25 cellular contexts compared by ENCODE assay signal in the genomic region with DNA sequence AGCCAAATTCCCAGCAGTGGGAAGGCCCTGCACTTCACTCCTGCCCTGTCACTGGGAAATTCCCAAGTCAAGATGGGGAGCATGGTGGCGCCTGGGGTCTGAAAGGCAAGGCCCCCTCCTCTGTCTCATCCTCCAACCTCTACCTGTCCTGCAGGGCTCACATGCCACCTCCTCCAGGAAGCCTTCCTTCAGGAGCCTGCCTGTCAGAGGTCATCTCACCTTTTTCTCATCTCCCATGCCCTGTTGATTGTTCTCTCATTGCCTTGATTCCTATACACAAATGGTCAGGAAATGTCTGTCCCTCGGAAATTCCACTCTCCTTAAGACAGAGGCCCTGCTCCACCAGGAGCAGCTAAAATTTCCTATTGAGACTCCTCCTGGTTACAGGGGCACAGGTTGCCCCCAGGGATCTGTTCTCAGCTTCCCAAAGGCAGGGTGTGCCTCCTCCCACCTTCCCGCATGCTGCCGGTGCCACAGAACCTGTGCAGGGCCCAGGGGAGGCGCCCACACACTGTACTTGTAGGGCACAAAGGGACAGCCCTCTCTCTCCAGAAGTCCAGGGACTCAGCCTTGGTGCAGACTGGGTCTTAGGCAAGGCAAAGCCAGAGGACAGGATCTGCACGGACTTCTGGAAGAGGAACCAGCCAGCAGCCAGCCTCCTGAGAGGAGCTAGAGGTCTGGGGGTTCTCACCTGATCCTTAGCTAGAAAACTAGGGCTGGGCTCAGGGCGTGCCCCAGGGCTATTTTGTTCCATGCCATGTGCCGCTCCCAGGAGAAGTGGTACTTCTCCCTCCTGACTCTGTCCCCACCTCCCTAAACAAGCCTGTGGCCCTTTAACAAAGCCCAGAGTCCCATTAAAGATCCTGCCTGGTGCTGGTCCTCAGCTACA. TPM values are rescaled to one million over a fixed set of nuclear protein-coding genes. Genes with fewer than 3 reads are reported as not detected.
DNase-seq lines count a peak whose midpoint lies in the region; ATAC-seq, FAIRE-seq and TF ChIP-seq lines count a peak whose summit lies in the region.
"Had no signal": no experiment of that assay in that cellular context is flagged by ENCODE, and none has a peak within 500 bp of the region (broad histone marks: within the 10 kb centered on the region; RNA-seq: fewer than 3 reads in every experiment).

No MANE protein-coding gene starts in this region.

- peak; percentile 43 for ATAC-seq in mucosa of descending colon
- ATAC-seq: Panc1 had no signal

- H3K4me3 ChIP-seq in HEK293 (ENCODE audit: low read depth, low read length) (no peak overlapping the region), bronchial epithelial cell (ENCODE audit: low read depth, low read length) (no peak overlapping the region), mucosa of descending colon (no peak overlapping the region), transverse colon (no peak overlapping the region)
- H3K4me3 ChIP-seq: BLaER1 treated with 17β-estradiol and CSF1 and Interleukin-3, amounts not matched to agents 10 nM and 100 nM had no signal

- TF ChIP-seq POLR2A in transverse colon (IDR thresholded peaks at IDR 0.05), result no peak
- no peak for TF ChIP-seq POLR2A in GM12891 (IDR thresholded peaks at IDR 0.05; ENCODE audit: low read depth, low read length)

- no peak for TF ChIP-seq EP300 in transverse colon (IDR thresholded peaks at IDR 0.05; ENCODE audit: low read depth)

- intact Hi-C loops in mucosa of descending colon (cut with DNase I, micrococcal nuclease), result no loop called here
- intact Hi-C loops in transverse colon (cut with DNase I; ENCODE audit: low total_unique reads), result no loop called here

- in situ Hi-C loops in transverse colon (cut with MboI; ENCODE audit: low pct_ligation_motif_present in 1 of 4, low pct_unique_long_range_greater_than_20kb in 1 of 4, low sequenced_read_pairs in 3 of 4), result no loop called here

- 74% methylated on average over 8 of the region's 8 CpGs; no CpG with 5 or more reads in 1 of the 2 donors for WGBS in transverse colon (ENCODE audit: low coverage in 1 of 2), 2 donors

- CTCF ChIA-PET in HEK293 (lab: Yijun Ruan, JAX), result no interaction called here

- H3K36me3 ChIP-seq in HEK293 (ENCODE audit: control insufficient read depth in 2 of 2, insufficient read depth in 1 of 2, low read length in 2 of 2), result no peaks in the 10 kb centered on the region
- H3K36me3 ChIP-seq in bronchial epithelial cell (ENCODE audit: control insufficient read depth, insufficient read depth, low read length), result no peaks in the 10 kb centered on the region
- H3K36me3 ChIP-seq in mucosa of descending colon (ENCODE audit: low read depth), result no peaks in the 10 kb centered on the region
- H3K36me3 ChIP-seq in transverse colon, result no peaks in the 10 kb centered on the region

- POLR2A ChIA-PET in HEK293 (lab: Yijun Ruan, JAX), result no interaction called here

- no peak for TF ChIP-seq CTCF in HEK293 (tag by site-specific recombination; IDR thresholded peaks at IDR 0.05)
- TF ChIP-seq CTCF in bronchial epithelial cell (IDR thresholded peaks at IDR 0.05; ENCODE audit: insufficient read depth, low read length, severe bottlenecking), result no peak
- TF ChIP-seq CTCF in mucosa of descending colon (IDR thresholded peaks at IDR 0.05), result no peak
- no peak for TF ChIP-seq CTCF in transverse colon (IDR thresholded peaks at IDR 0.05)
- TF ChIP-seq CTCF in GM20000 (IDR thresholded peaks at IDR 0.05; ENCODE audit: extremely low read depth, missing control alignments), result no peak

- H3K9me3 ChIP-seq in HEK293 (ENCODE audit: control insufficient read depth, insufficient read depth, low read depth, low read length) (no peaks in the 10 kb centered on the region), mucosa of descending colon (no peaks in the 10 kb centered on the region), transverse colon (no peaks in the 10 kb centered on the region)
- H3K9me3 ChIP-seq: Caco-2, SK-N-SH had no signal

- no peak for DNase-seq in bronchial epithelial cell (ENCODE audit: low read depth)
- no peak for DNase-seq in mucosa of descending colon
- no peak for DNase-seq in transverse colon
- DNase-seq in UCSD-AML1 (lab: John Stamatoyannopoulos, UW; ENCODE audit: unreplicated experiment), result no peak
- no peak for DNase-seq in GM20000 (ENCODE audit: low spot score)
- DNase-seq in GM12891 (ENCODE audit: insufficient read length, low spot score), result no peak
- DNase-seq: ACHN; Caco-2; CD4-positive, alpha-beta memory T cell; DMS153; HFFc6; IMR-90; NCI-H1105; NCI-H2081; NCI-H2171 treated with DMSO at 0.1 percent for 48 hours; NCI-H524 treated with DMSO at 0.1 percent for 48 hours; NCI-H82; SIG-M5; SK-N-SH had no signal

- H3K27me3 ChIP-seq in bronchial epithelial cell (ENCODE audit: control insufficient read depth, insufficient read depth, low read length) (no peaks in the 10 kb centered on the region), transverse colon (no peaks in the 10 kb centered on the region)
- H3K27me3 ChIP-seq: BLaER1 treated with 17β-estradiol and CSF1 and Interleukin-3, amounts not matched to agents 10 nM and 100 nM had no signal

- H3K4me1 ChIP-seq in HEK293 (ENCODE audit: control insufficient read depth, insufficient read depth, low read length) (no peaks in the 10 kb centered on the region), mucosa of descending colon (ENCODE audit: low read depth) (peaks cover 5% of the 10 kb centered on the region), transverse colon (peaks cover 0 to 24% (median 17%) of the 10 kb centered on the region in 4 donors)
- H3K4me1 ChIP-seq: Caco-2 had no signal

- H3K27ac ChIP-seq in HEK293 (ENCODE audit: extremely low read depth, low read depth, low read length), result no peak overlapping the region
- peak overlapping the region in 3 of 4 donors; percentile 48 to 82 (median 79) for H3K27ac ChIP-seq in transverse colon
- H3K27ac ChIP-seq: BLaER1 treated with 17β-estradiol and CSF1 and Interleukin-3, amounts not matched to agents 10 nM and 100 nM had no signal

- FAIRE-seq in bronchial epithelial cell (lab: Jason Lieb, UNC) (peak; percentile 13), GM12891 (lab: Jason Lieb, UNC) (no peak)
- FAIRE-seq: GM12892, GM18507, H54 had no signal

TF ChIP-seq in HEK293, 187 proteins besides CTCF, POLR2A, EP300 and RAD21:
- TF ChIP-seq ZFHX2 (tag by site-specific recombination; conservative IDR thresholded peaks at IDR 0.05) (0 out of 2 replicates have a peak, but pooled peaks have one; percentile 16), WT1 (tag by site-specific recombination; IDR thresholded peaks at IDR 0.05) (no peak)
TF ChIP-seq in HEK293: peak in this region for 1.

TF ChIP-seq in GM12891, 5 proteins besides CTCF, POLR2A, EP300 and RAD21:
- TF ChIP-seq TAF1 (IDR thresholded peaks at IDR 0.05; ENCODE audit: low read depth, low read length) (no peak), POU2F2 (IDR thresholded peaks at IDR 0.05; ENCODE audit: low read depth, low read length) (no peak), PAX5 (IDR thresholded peaks at IDR 0.05; ENCODE audit: insufficient read depth, low read length, severe bottlenecking) (no peak), POLR2AphosphoS5 (IDR thresholded peaks at IDR 0.05; ENCODE audit: low read depth, low read length) (no peak), SPI1 (IDR thresholded peaks at IDR 0.05; ENCODE audit: low read depth, low read length) (no peak)

RNA-seq across cellular contexts. Expression of a gene that starts 12.9 kb away (rescaled TPM):
- total RNA-seq in bronchial epithelial cell (36.1 and 44.3 TPM in 2 replicates), mucosa of descending colon (10 to 100 TPM; 21.9 to 63.5 (median 25.7) TPM), transverse colon (10 to 100 TPM; 15.0 to 94.5 (median 31.7) TPM)
- polyA plus RNA-seq in GM12891 (2012; ENCODE audit: low read depth, missing spikeins), result 0.56 TPM

RNA-seq across cellular contexts. Expression of a gene that starts 23.4 kb away (rescaled TPM):
- total RNA-seq in bronchial epithelial cell, result 25.0 and 31.4 TPM in 2 replicates
- 10 to 100 TPM; 33.2 to 55.7 (median 39.9) TPM for total RNA-seq in mucosa of descending colon
- 10 to 100 TPM; 16.3 to 40.0 (median 32.1) TPM for total RNA-seq in transverse colon
- 23.0 TPM for polyA plus RNA-seq in GM12891 (2012; ENCODE audit: low read depth, missing spikeins)
